In the genomic region with DNA sequence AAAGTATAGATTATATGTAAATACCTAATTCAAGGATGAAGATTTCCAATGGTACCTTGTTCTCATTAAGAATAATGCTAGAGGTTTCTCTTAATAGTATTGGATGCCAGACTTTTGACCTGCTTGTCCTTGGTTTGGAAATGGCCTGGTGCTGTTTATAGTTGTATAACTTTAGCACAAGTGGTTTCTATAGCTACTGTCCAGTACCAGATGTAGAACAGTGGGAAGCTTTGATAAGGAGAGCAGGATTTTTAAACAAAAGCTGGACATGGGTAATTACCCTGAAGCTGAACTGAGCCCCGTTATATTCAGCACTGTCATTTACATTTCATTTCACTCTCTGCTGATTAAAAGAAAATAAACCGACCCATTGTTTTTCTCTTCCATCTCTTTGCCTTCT, we compare ENCODE assay signal across 17 cellular contexts.
"Had no signal": no experiment of that assay in that cellular context is flagged by ENCODE, and none has a peak within 500 bp of the region (broad histone marks: within the 10 kb centered on the region; RNA-seq: fewer than 3 reads in every experiment).

No MANE protein-coding gene starts in this region.

- H3K9me3 Mint-ChIP-seq: activated CD4-positive, alpha-beta memory T cell treated with anti-CD3 and anti-CD28 coated beads for 36 hours; activated naive CD4-positive, alpha-beta T cell treated with anti-CD3 and anti-CD28 coated beads, Interleukin-2, amount 50 U/mL, for 24 hours; activated T-cell treated with anti-CD3 and anti-CD28 coated beads, Interleukin-2, amount 50 U/mL, for 24 hours; brain; immature natural killer cell; neural crest cell; stimulated activated naive CD8-positive, alpha-beta T cell treated with anti-CD3 and anti-CD28 coated beads, Interleukin-15, amount 100 ng/mL, for 72 hours; T-helper 1 cell treated with Interleukin-12 subunit alpha and Interleukin-12 subunit beta and Interleukin-4 antibody, amounts not matched to agents 30 μg/mL and 1 μg/mL, for 36 hours; type B pancreatic cell had no signal

- H3K4me1 Mint-ChIP-seq: activated CD4-positive, alpha-beta T cell treated with anti-CD3 and anti-CD28 coated beads for 36 hours; stimulated activated naive CD8-positive, alpha-beta T cell treated with anti-CD3 and anti-CD28 coated beads, Interleukin-15, amount 100 ng/mL, for 72 hours had no signal

- H3K27ac Mint-ChIP-seq: activated CD4-positive, alpha-beta memory T cell treated with anti-CD3 and anti-CD28 coated beads for 36 hours; activated CD4-positive, alpha-beta T cell treated with anti-CD3 and anti-CD28 coated beads for 36 hours; activated naive CD4-positive, alpha-beta T cell treated with anti-CD3 and anti-CD28 coated beads, Interleukin-2, amount 50 U/mL, for 24 hours; activated T-cell treated with anti-CD3 and anti-CD28 coated beads, Interleukin-2, amount 50 U/mL, for 24 hours; brain; stimulated activated naive CD8-positive, alpha-beta T cell treated with anti-CD3 and anti-CD28 coated beads, Interleukin-15, amount 100 ng/mL, for 72 hours; T-helper 1 cell treated with Interleukin-12 subunit alpha and Interleukin-12 subunit beta and Interleukin-4 antibody, amounts not matched to agents 30 μg/mL and 1 μg/mL, for 36 hours; type B pancreatic cell had no signal

- H3K27ac ChIP-seq: adrenal gland, epithelial cell of prostate, lower lobe of right lung, psoas muscle had no signal

- H3K36me3 ChIP-seq: adrenal gland had no signal

- H3K27me3 Mint-ChIP-seq: activated CD4-positive, alpha-beta memory T cell treated with anti-CD3 and anti-CD28 coated beads for 36 hours; activated CD4-positive, alpha-beta T cell treated with anti-CD3 and anti-CD28 coated beads for 36 hours; activated naive CD4-positive, alpha-beta T cell treated with anti-CD3 and anti-CD28 coated beads, Interleukin-2, amount 50 U/mL, for 24 hours; activated T-cell treated with anti-CD3 and anti-CD28 coated beads, Interleukin-2, amount 50 U/mL, for 24 hours; brain; stimulated activated naive CD8-positive, alpha-beta T cell treated with anti-CD3 and anti-CD28 coated beads, Interleukin-15, amount 100 ng/mL, for 72 hours; type B pancreatic cell had no signal

- ATAC-seq: activated CD4-positive, alpha-beta T cell treated with anti-CD3 and anti-CD28 coated beads for 36 hours; lower lobe of right lung; psoas muscle; sciatic nerve; stimulated activated naive CD8-positive, alpha-beta T cell treated with anti-CD3 and anti-CD28 coated beads, Interleukin-15, amount 100 ng/mL, for 72 hours had no signal

- H3K4me3 Mint-ChIP-seq: activated CD4-positive, alpha-beta memory T cell treated with anti-CD3 and anti-CD28 coated beads for 36 hours; activated CD4-positive, alpha-beta T cell treated with anti-CD3 and anti-CD28 coated beads for 36 hours; activated naive CD4-positive, alpha-beta T cell treated with anti-CD3 and anti-CD28 coated beads, Interleukin-2, amount 50 U/mL, for 24 hours; activated T-cell treated with anti-CD3 and anti-CD28 coated beads, Interleukin-2, amount 50 U/mL, for 24 hours; brain; immature natural killer cell; neural crest cell; stimulated activated naive CD8-positive, alpha-beta T cell treated with anti-CD3 and anti-CD28 coated beads, Interleukin-15, amount 100 ng/mL, for 72 hours; T-helper 1 cell treated with Interleukin-12 subunit alpha and Interleukin-12 subunit beta and Interleukin-4 antibody, amounts not matched to agents 30 μg/mL and 1 μg/mL, for 36 hours; type B pancreatic cell had no signal

- H3K9me3 ChIP-seq: adrenal gland, lower lobe of right lung, psoas muscle had no signal

- H3K4me3 ChIP-seq: adrenal gland, lower lobe of right lung, psoas muscle had no signal

- DNase-seq: activated CD4-positive, alpha-beta memory T cell treated with anti-CD3 and anti-CD28 coated beads for 36 hours; activated CD4-positive, alpha-beta T cell treated with anti-CD3 and anti-CD28 coated beads for 36 hours; activated T-cell treated with anti-CD3 and anti-CD28 coated beads, Interleukin-2, amount 50 U/mL, for 24 hours; adrenal gland; dermis blood vessel endothelial cell; immature natural killer cell; lower lobe of right lung; midbrain; psoas muscle; stimulated activated naive CD8-positive, alpha-beta T cell treated with anti-CD3 and anti-CD28 coated beads, Interleukin-15, amount 100 ng/mL, for 72 hours had no signal

- H3K4me1 ChIP-seq: adrenal gland, psoas muscle had no signal

- H3K27me3 ChIP-seq: adrenal gland had no signal
